Comparison of ENCODE assay signal across 8 cellular contexts in the genomic region with DNA sequence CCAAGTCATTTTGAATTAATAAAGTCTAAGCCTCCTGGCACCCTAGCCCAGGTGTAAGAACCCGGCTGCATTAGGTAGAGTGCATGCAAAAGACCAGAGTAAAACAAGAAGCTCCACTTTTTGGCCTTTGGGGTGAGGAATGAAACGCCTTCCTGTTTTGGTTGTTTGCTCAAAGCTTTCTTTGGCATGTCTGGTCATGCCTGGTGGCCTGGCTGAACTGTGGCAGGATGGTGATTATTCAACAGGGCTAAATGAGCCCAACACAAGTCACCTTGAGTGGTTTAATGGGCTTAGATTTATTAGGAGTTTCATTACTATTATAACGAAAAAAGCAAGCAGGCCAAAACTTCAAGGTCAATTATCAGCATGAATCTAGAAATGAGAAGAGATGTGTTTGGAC. TPM values are rescaled to one million over a fixed set of nuclear protein-coding genes. Genes with fewer than 3 reads are reported as not detected.
DNase-seq lines count a peak whose midpoint lies in the region; ATAC-seq lines count a peak whose summit lies in the region.
"Had no signal": no experiment of that assay in that cellular context is flagged by ENCODE, and none has a peak within 500 bp of the region (broad histone marks: within the 10 kb centered on the region; RNA-seq: fewer than 3 reads in every experiment).

No MANE protein-coding gene starts in this region.

- H3K27me3 ChIP-seq in adipocyte (replicated peaks; ENCODE audit: control insufficient read depth, insufficient read depth, low read length), result no peaks in the 10 kb centered on the region

- H3K36me3 ChIP-seq in adipocyte (ENCODE audit: control insufficient read depth, insufficient read depth, low read length, severe bottlenecking), result peaks cover 40% of the 10 kb centered on the region

- DNase-seq in GDM1 (lab: John Stamatoyannopoulos, UW), result peak; percentile 44
- DNase-seq in LHCN-M2 (ENCODE audit: low read depth), result peak; percentile 31
- DNase-seq in adipocyte (ENCODE audit: low read depth), result no peak
- peak; percentile 33 for DNase-seq in myocyte (ENCODE audit: low read depth)
- no peak for DNase-seq in NAMALWA (ENCODE audit: low spot score)
- DNase-seq: aorta had no signal

- peak overlapping the region; percentile 42 for H3K9ac ChIP-seq in adipocyte (ENCODE audit: low read length)

- ATAC-seq in GM18858 (IDR thresholded peaks at IDR 0.05; ENCODE audit: unreplicated experiment) (no peak), GM21423 (IDR thresholded peaks at IDR 0.05; ENCODE audit: unreplicated experiment) (no peak)

- peaks cover 53% of the 10 kb centered on the region for H3K4me1 ChIP-seq in adipocyte (ENCODE audit: control insufficient read depth, insufficient read depth, low read length)

- H3K4me3 ChIP-seq in adipocyte (ENCODE audit: low read length), result no peak overlapping the region

- no peaks in the 10 kb centered on the region for H3K9me3 ChIP-seq in adipocyte (ENCODE audit: control insufficient read depth, low read length)

RNA-seq across cellular contexts. Expression of gene LDHAL6B, which starts 40.9 kb away (rescaled TPM):
- total RNA-seq in LHCN-M2 (2014; rRNA removed) (not detected in 2 replicates), myocyte (not detected in 2 replicates)
- polyA plus RNA-seq in LHCN-M2 (2012), result not detected
- 0.11 TPM for polyA plus RNA-seq in myocyte (2012)
- total RNA-seq: aorta had no signal
- polyA plus RNA-seq: aorta had no signal

Comparison
In these comparisons a context has a peak if more than half of its experiments do, and no peak if none do; other contexts are left out.
1. DNase-seq: peak in GDM1 (single experiment), LHCN-M2 (single experiment) and myocyte (single experiment); none in adipocyte (single experiment) and NAMALWA (single experiment).